15 cellular contexts compared by ENCODE assay signal in the genomic region with DNA sequence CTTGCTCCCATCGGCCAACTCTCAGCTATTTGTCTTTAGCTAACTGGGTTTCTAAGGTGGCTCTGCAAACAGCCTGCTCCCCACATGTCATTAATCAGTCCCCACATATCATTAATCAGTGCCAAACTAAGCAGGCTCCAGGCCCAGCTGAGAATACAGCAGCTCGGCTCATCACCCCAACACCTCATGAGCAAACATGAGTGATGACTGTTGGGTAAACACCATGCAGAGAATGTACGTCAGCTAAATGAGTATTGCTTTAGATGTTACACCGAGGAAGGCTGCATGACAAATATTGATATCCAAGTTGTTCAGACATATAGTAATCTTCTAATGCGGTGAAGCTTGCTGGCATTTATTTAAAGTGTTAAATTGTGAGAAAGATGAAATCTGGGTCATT.
A peak's percentile ranks its signal among the peaks of the same experiment; 100 is the strongest.
DNase-seq lines count a peak whose midpoint lies in the region; ATAC-seq and TF ChIP-seq lines count a peak whose summit lies in the region.
"Had no signal": no experiment of that assay in that cellular context is flagged by ENCODE, and none has a peak within 500 bp of the region (broad histone marks: within the 10 kb centered on the region; RNA-seq: fewer than 3 reads in every experiment).

No MANE protein-coding gene starts in this region.

- TF ChIP-seq CTCF in uterus (IDR thresholded peaks at IDR 0.05), result no peak

- no peaks in the 10 kb centered on the region for H3K9me3 Mint-ChIP-seq in memory B cell
- H3K9me3 Mint-ChIP-seq: GM23338 had no signal

- no peak overlapping the region for H3K4me3 Mint-ChIP-seq in memory B cell
- H3K4me3 Mint-ChIP-seq: CD4-positive, CD25-positive, alpha-beta regulatory T cell; GM23338 had no signal

- H3K9me3 ChIP-seq in uterus, result no peaks in the 10 kb centered on the region
- H3K9me3 ChIP-seq: SJSA1 had no signal

- peak; percentile 27 for DNase-seq in DMS153 treated with DMSO at 0.1 percent for 48 hours (lab: John Stamatoyannopoulos, UW; ENCODE audit: unreplicated experiment)
- peak; percentile 42 to 87 for DNase-seq in NCI-H2081 (lab: John Stamatoyannopoulos, UW)
- peak; percentile 99 for DNase-seq in SHP77 treated with DMSO at 0.1 percent for 48 hours (lab: John Stamatoyannopoulos, UW)
- DNase-seq in memory B cell (ENCODE audit: low spot score in 2 of 2), result no peak
- DNase-seq in GM19238 (ENCODE audit: insufficient read length, low spot score), result no peak
- DNase-seq in uterus, result no peak
- DNase-seq in posterior cingulate gyrus, result no peak
- no peak for DNase-seq in substantia nigra (lab: John Stamatoyannopoulos, UW)
- DNase-seq: ACHN; CD4-positive, CD25-positive, alpha-beta regulatory T cell; KG1; NCI-H446; RPMI8226 had no signal

- H3K27ac Mint-ChIP-seq in memory B cell, result peak overlapping the region; percentile 62
- H3K27ac Mint-ChIP-seq: GM23338 had no signal

- intact Hi-C loops in uterus (cut with DNase I; ENCODE audit: low total_unique reads) (no loop called here), posterior cingulate gyrus (cut with DNase I) (no loop called here)

- no peaks in the 10 kb centered on the region for H3K27me3 Mint-ChIP-seq in memory B cell
- H3K27me3 Mint-ChIP-seq: CD4-positive, CD25-positive, alpha-beta regulatory T cell had no signal

- H3K4me1 ChIP-seq in uterus, result no peaks in the 10 kb centered on the region
- H3K4me1 ChIP-seq: SJSA1 had no signal

- H3K27me3 ChIP-seq in uterus, result no peaks in the 10 kb centered on the region
- H3K27me3 ChIP-seq: SJSA1 had no signal

- H3K36me3 Mint-ChIP-seq in memory B cell, result peaks cover 47% of the 10 kb centered on the region

- H3K4me3 ChIP-seq in uterus, result no peak overlapping the region
- H3K4me3 ChIP-seq: GM23338, SJSA1 had no signal

- no peak for TF ChIP-seq POLR2A in uterus (IDR thresholded peaks at IDR 0.05)

- H3K36me3 ChIP-seq in uterus, result no peaks in the 10 kb centered on the region
- H3K36me3 ChIP-seq: SJSA1 had no signal

- peaks cover 13% of the 10 kb centered on the region for H3K4me1 Mint-ChIP-seq in memory B cell
- H3K4me1 Mint-ChIP-seq: GM23338 had no signal

- no peak for ATAC-seq in memory B cell (ENCODE audit: low read depth)
- ATAC-seq: GM23338 had no signal

- H3K27ac ChIP-seq in uterus, result no peak overlapping the region
- H3K27ac ChIP-seq in substantia nigra (ENCODE audit: low read depth, low read length, poor library complexity, severe bottlenecking), result no peak overlapping the region
- H3K27ac ChIP-seq: SJSA1 had no signal

Comparison
In these comparisons a context has a peak if more than half of its experiments do, and no peak if none do; other contexts are left out.
1. DNase-seq: peak in DMS153 treated with DMSO at 0.1 percent for 48 hours (single experiment), NCI-H2081 (2 of 2) and SHP77 treated with DMSO at 0.1 percent for 48 hours (single experiment); none in memory B cell (0 of 2), GM19238 (single experiment), uterus (0 of 2), posterior cingulate gyrus (0 of 10) and substantia nigra (0 of 49).